Comparison of ENCODE assay signal across 30 cellular contexts in the genomic region with DNA sequence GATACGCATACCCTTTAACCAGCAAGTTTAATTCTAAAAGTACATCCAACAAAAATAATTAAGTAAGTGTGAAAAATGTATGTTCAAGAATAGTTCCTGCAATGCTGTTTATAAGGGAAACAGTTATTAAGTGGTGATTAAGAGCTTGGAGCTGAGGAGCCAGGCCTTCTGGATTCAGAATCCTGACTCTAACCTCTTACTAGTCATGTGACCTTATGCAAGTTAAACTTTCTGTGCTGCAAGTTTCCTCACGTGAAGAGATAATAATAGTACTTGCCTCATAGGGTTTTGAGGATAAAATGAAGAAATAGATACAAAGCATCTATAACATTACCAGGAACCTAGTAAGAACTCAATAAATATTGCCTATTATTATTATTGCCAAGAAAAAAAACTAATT.
"Had no signal": no experiment of that assay in that cellular context is flagged by ENCODE, and none has a peak within 500 bp of the region (broad histone marks: within the 10 kb centered on the region; RNA-seq: fewer than 3 reads in every experiment).

No MANE protein-coding gene starts in this region.

- H3K9me3 ChIP-seq: esophagus squamous epithelium had no signal

- H3K4me3 ChIP-seq: esophagus squamous epithelium had no signal

- FAIRE-seq: astrocyte, bronchial epithelial cell, colon, frontal cortex had no signal

- ATAC-seq: activated CD4-positive, alpha-beta T cell treated with anti-CD3 and anti-CD28 coated beads for 36 hours; activated CD8-positive, alpha-beta memory T cell treated with anti-CD3 and anti-CD28 coated beads, Interleukin-2, amount 10 ng/mL, durations not matched to agents 7 days and 5 days; activated CD8-positive, alpha-beta T cell treated with anti-CD3 and anti-CD28 coated beads, Interleukin-2, amount 10 ng/mL, durations not matched to agents 7 days and 5 days; activated naive CD4-positive, alpha-beta T cell treated with anti-CD3 and anti-CD28 coated beads, Interleukin-2, amount 50 U/mL, for 72 hours; effector memory CD8-positive, alpha-beta T cell had no signal

- H3K36me3 ChIP-seq: brain microvascular endothelial cell, esophagus squamous epithelium had no signal

- DNase-seq: activated CD4-positive, alpha-beta memory T cell treated with anti-CD3 and anti-CD28 coated beads for 36 hours; activated CD4-positive, alpha-beta T cell treated with anti-CD3 and anti-CD28 coated beads for 36 hours; activated CD4-positive, alpha-beta T cell treated with anti-CD3 and anti-CD28 coated beads, Interleukin-2, amount 10 ng/mL, durations not matched to agents 24 days and 14 days; activated CD4-positive, CD25-positive, alpha-beta regulatory T cell; activated CD4-positive, CD25-positive, alpha-beta regulatory T cell treated with anti-CD3 and anti-CD28 coated beads, Interleukin-2, amount 50 U/mL, for 72 hours; activated CD8-positive, alpha-beta memory T cell treated with anti-CD3 and anti-CD28 coated beads, Interleukin-2, amount 10 ng/mL, durations not matched to agents 7 days and 5 days; activated CD8-positive, alpha-beta memory T cell treated with anti-CD3 and anti-CD28 coated beads, Interleukin-2, amount 50 U/mL, for 4 hours; activated CD8-positive, alpha-beta T cell treated with anti-CD3 and anti-CD28 coated beads, Interleukin-2, amount 10 ng/mL, durations not matched to agents 7 days and 5 days; activated effector memory CD4-positive, alpha-beta T cell treated with anti-CD3 and anti-CD28 coated beads, Interleukin-2, amount 50 U/mL, for 16 hours; activated naive CD4-positive, alpha-beta T cell; activated naive CD4-positive, alpha-beta T cell treated with anti-CD3 and anti-CD28 coated beads, Interleukin-2, amount 10 ng/mL, durations not matched to agents 7 days and 5 days; activated naive CD8-positive, alpha-beta T cell treated with anti-CD3 and anti-CD28 coated beads, Interleukin-2, amount 10 ng/mL, durations not matched to agents 7 days and 5 days; activated T-cell treated with anti-CD3 and anti-CD28 coated beads, Interleukin-2, amount 50 U/mL, for 1 hour; activated T-cell treated with anti-CD3 and anti-CD28 coated beads, Interleukin-2, amount 50 U/mL, for 48 hours; amniotic stem cell; anterior cingulate cortex; brain microvascular endothelial cell; cortex of kidney; dermis blood vessel endothelial cell; effector CD4-positive, alpha-beta T cell; effector memory CD8-positive, alpha-beta T cell; erythroblast; esophagus squamous epithelium; head of caudate nucleus; T-helper 2 cell had no signal

- H3K27me3 ChIP-seq: brain microvascular endothelial cell, esophagus squamous epithelium had no signal

- H3K4me1 ChIP-seq: esophagus squamous epithelium had no signal

- H3K27ac ChIP-seq: brain microvascular endothelial cell, esophagus squamous epithelium had no signal
